In the genomic region with DNA sequence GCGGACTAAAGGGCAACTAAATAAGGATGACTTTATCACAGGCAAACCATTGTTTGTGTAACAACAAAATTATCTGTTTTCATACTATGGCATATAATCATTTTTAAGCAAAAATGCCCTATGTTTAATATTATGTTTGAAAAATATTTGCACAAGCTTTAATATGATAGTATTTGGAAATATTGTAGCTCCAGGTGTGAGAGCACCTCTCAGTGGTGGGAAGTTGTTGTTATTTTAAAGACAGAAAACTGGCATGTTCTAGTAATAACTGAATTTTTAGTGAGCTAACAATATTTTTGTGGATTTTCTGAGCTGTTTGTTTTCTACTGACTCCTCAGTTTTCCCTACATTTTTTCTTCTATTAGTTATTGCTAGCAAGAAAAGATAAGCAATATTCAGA, we compare ENCODE assay signal across 23 cellular contexts.
DNase-seq lines count a peak whose midpoint lies in the region; ATAC-seq and TF ChIP-seq lines count a peak whose summit lies in the region.
"Had no signal": no experiment of that assay in that cellular context is flagged by ENCODE, and none has a peak within 500 bp of the region (broad histone marks: within the 10 kb centered on the region; RNA-seq: fewer than 3 reads in every experiment).

No MANE protein-coding gene starts in this region.

- POLR2A ChIA-PET in HCT116 (lab: Charles Lee) = no interaction called here
- POLR2A ChIA-PET in activated CD4-positive, alpha-beta T cell treated with anti-CD3 and anti-CD28 coated beads for 36 hours (lab: Charles Lee) = no interaction called here

- H4K20me1 ChIP-seq in HCT116 (ENCODE audit: insufficient read depth) = no peaks in the 10 kb centered on the region
- H4K20me1 ChIP-seq: BLaER1 treated with 17β-estradiol and CSF1 and Interleukin-3, amounts not matched to agents 10 nM and 100 nM had no signal

- CTCF ChIA-PET in HCT116 (lab: Charles Lee) = interaction anchor here (0.9 to 1.1 kb wide), 3 partner anchors 8 to 133 kb away, joined by 3 to 4 read pairs (median 4); no protein-coding TSS in a partner anchor
- CTCF ChIA-PET in activated CD4-positive, alpha-beta T cell treated with anti-CD3 and anti-CD28 coated beads for 36 hours (lab: Charles Lee) = no interaction called here

- H3K4me2 ChIP-seq in HCT116 (ENCODE audit: low read length) = no peak overlapping the region
- H3K4me2 ChIP-seq: BLaER1 treated with 17β-estradiol and CSF1 and Interleukin-3, amounts not matched to agents 10 nM and 100 nM; PC-9 had no signal

- no peak overlapping the region for H3K9ac ChIP-seq in HCT116 (ENCODE audit: low read length)
- H3K9ac ChIP-seq: BLaER1 treated with 17β-estradiol and CSF1 and Interleukin-3, amounts not matched to agents 10 nM and 100 nM; GM23248 had no signal

- H3K27ac ChIP-seq in HCT116 (ENCODE audit: low read depth, low read length) = no peak overlapping the region
- H3K27ac ChIP-seq: BLaER1 treated with 17β-estradiol and CSF1 and Interleukin-3, amounts not matched to agents 10 nM and 100 nM; GM23248; PC-9; SK-N-MC had no signal

- no TSS peak for BruUV-seq in HCT116 (replicated peaks; lab: Mats Ljungman, UMichigan)

- H3K27ac Mint-ChIP-seq in activated CD4-positive, alpha-beta T cell treated with anti-CD3 and anti-CD28 coated beads for 36 hours = no peak overlapping the region
- H3K27ac Mint-ChIP-seq: CD8-positive, alpha-beta T cell had no signal

- no peaks in the 10 kb centered on the region for H3K9me2 ChIP-seq in HCT116 (ENCODE audit: insufficient read depth)

- H3K4me1 ChIP-seq in BE2C (peaks cover 9% of the 10 kb centered on the region), HCT116 (ENCODE audit: control insufficient read depth in 1 of 2, insufficient read depth in 2 of 2, low read length in 2 of 2) (no peaks in the 10 kb centered on the region)
- H3K4me1 ChIP-seq: BLaER1 treated with 17β-estradiol and CSF1 and Interleukin-3, amounts not matched to agents 10 nM and 100 nM; HAP-1 had no signal

- TF ChIP-seq CTCF in BE2C (IDR thresholded peaks at IDR 0.05; ENCODE audit: low read depth, low read length) (peak; percentile 22; the same call in 1 of the 2 replicates), HCT116 (IDR thresholded peaks at IDR 0.05 in 2 of 3, conservative IDR thresholded peaks at IDR 0.05 in 1 of 3; ENCODE audit: borderline replicate concordance in 1 of 3, insufficient read depth in 1 of 3, low read depth in 2 of 3, low read length in 2 of 3) (0 out of 6 replicates have a peak, but pooled peaks of 2 of the 3 experiments have one; percentile 4 to 26), epithelial cell of esophagus (IDR thresholded peaks at IDR 0.05; ENCODE audit: insufficient read depth, low read depth, low read length, missing control alignments) (peak; percentile 44)

- H3K79me2 ChIP-seq in HCT116 (ENCODE audit: insufficient read depth, low read length) = no peaks in the 10 kb centered on the region

- H3K27me3 Mint-ChIP-seq in activated CD4-positive, alpha-beta T cell treated with anti-CD3 and anti-CD28 coated beads for 36 hours = no peaks in the 10 kb centered on the region

- ATAC-seq in HCT116 = no peak
- ATAC-seq in activated CD4-positive, alpha-beta T cell treated with anti-CD3 and anti-CD28 coated beads for 36 hours = no peak
- ATAC-seq: CD8-positive, alpha-beta T cell had no signal

- H3K36me3 ChIP-seq in BE2C = no peaks in the 10 kb centered on the region
- no peaks in the 10 kb centered on the region for H3K36me3 ChIP-seq in HCT116 (ENCODE audit: control insufficient read depth in 1 of 2, insufficient read depth in 2 of 2, low read length in 2 of 2)
- H3K36me3 ChIP-seq: BLaER1 treated with 17β-estradiol and CSF1 and Interleukin-3, amounts not matched to agents 10 nM and 100 nM; HAP-1 had no signal

- H3K27me3 ChIP-seq in BE2C = no peaks in the 10 kb centered on the region
- H3K27me3 ChIP-seq in HCT116 (ENCODE audit: insufficient read depth, low read length) = no peaks in the 10 kb centered on the region
- H3K27me3 ChIP-seq: BLaER1 treated with 17β-estradiol and CSF1 and Interleukin-3, amounts not matched to agents 10 nM and 100 nM had no signal

- H3K9me3 Mint-ChIP-seq in activated CD4-positive, alpha-beta T cell treated with anti-CD3 and anti-CD28 coated beads for 36 hours (ENCODE audit: low read depth) = peaks cover 3% of the 10 kb centered on the region

- H3K4me3 ChIP-seq in BE2C (ENCODE audit: low read depth, low read length) (no peak overlapping the region), HCT116 (replicated peaks in 1 of 2; ENCODE audit: low read depth in 1 of 2, low read length in 2 of 2) (no peak overlapping the region), epithelial cell of esophagus (ENCODE audit: low read length) (no peak overlapping the region)
- H3K4me3 ChIP-seq: BLaER1 treated with 17β-estradiol and CSF1 and Interleukin-3, amounts not matched to agents 10 nM and 100 nM; GM23248; HAP-1; PC-9; SK-N-MC had no signal

- intact Hi-C loops in HCT116 (cut with micrococcal nuclease) = no loop called here
- intact Hi-C loops in activated CD4-positive, alpha-beta T cell treated with anti-CD3 and anti-CD28 coated beads for 36 hours (cut with DNase I, micrococcal nuclease) = no loop called here

- TF ChIP-seq POLR2A in HCT116 (IDR thresholded peaks at IDR 0.05; ENCODE audit: borderline replicate concordance, extremely low read depth, insufficient read depth, insufficient read length) = no peak

- H3K36me3 Mint-ChIP-seq in activated CD4-positive, alpha-beta T cell treated with anti-CD3 and anti-CD28 coated beads for 36 hours (ENCODE audit: low read depth) = no peaks in the 10 kb centered on the region
- H3K36me3 Mint-ChIP-seq: CD8-positive, alpha-beta T cell had no signal

- no peaks in the 10 kb centered on the region for H3K4me1 Mint-ChIP-seq in activated CD4-positive, alpha-beta T cell treated with anti-CD3 and anti-CD28 coated beads for 36 hours

- DNase-seq in BE2C (no peak), HCT116 (ENCODE audit: low read depth, low spot score) (no peak), NCI-H69 (lab: John Stamatoyannopoulos, UW) (peak; percentile 30), epithelial cell of esophagus (ENCODE audit: low read depth) (peak; percentile 11), superior temporal gyrus (ENCODE audit: extremely low spot score) (no peak)
- DNase-seq in stimulated activated CD4-positive, alpha-beta T cell treated with anti-CD3 and anti-CD28 coated beads, Interleukin-12 subunit alpha, Interleukin-12 subunit beta, amount 100 ng/mL, for 4 hours = no peak
- no peak for DNase-seq in activated CD4-positive, alpha-beta T cell treated with anti-CD3 and anti-CD28 coated beads for 36 hours
- DNase-seq: ACHN; CD8-positive, alpha-beta T cell; GM23248; IMR-90; Karpas-422; NCI-H1092; NCI-H146; NCI-H2029; NCI-H226; NCI-H524 treated with DMSO at 0.1 percent for 48 hours; PC-9; RPMI8226; SHP77 treated with DMSO at 0.1 percent for 48 hours had no signal

- H3K4me3 Mint-ChIP-seq in activated CD4-positive, alpha-beta T cell treated with anti-CD3 and anti-CD28 coated beads for 36 hours = no peak overlapping the region
- H3K4me3 Mint-ChIP-seq: CD8-positive, alpha-beta T cell had no signal

- peak; percentile 37 for TF ChIP-seq RAD21 in HCT116 (IDR thresholded peaks at IDR 0.05; ENCODE audit: low read depth)

- no peaks in the 10 kb centered on the region for H3K9me3 ChIP-seq in BE2C
- no peaks in the 10 kb centered on the region for H3K9me3 ChIP-seq in HCT116 (ENCODE audit: control insufficient read depth in 1 of 2, insufficient read depth in 1 of 2, low read depth in 1 of 2, low read length in 2 of 2)
- H3K9me3 ChIP-seq: BLaER1 treated with 17β-estradiol and CSF1 and Interleukin-3, amounts not matched to agents 10 nM and 100 nM; HAP-1 had no signal

- RAD21 ChIA-PET in HCT116 (lab: Charles Lee; ENCODE audit: low non-redundant PET in 1 of 2, low total read pairs in 2 of 2, uncharacterized antibody in 2 of 2, unreplicated experiment in 2 of 2) = no interaction called here

- H2AFZ ChIP-seq in HCT116 (ENCODE audit: low read depth, low read length, poor library complexity, severe bottlenecking) = no peak overlapping the region
- H2AFZ ChIP-seq: GM23248, PC-9 had no signal

TF ChIP-seq in HCT116, 20 proteins besides CTCF, POLR2A, EP300 and RAD21 (continues in another document):
- TF ChIP-seq, protein P1, sequence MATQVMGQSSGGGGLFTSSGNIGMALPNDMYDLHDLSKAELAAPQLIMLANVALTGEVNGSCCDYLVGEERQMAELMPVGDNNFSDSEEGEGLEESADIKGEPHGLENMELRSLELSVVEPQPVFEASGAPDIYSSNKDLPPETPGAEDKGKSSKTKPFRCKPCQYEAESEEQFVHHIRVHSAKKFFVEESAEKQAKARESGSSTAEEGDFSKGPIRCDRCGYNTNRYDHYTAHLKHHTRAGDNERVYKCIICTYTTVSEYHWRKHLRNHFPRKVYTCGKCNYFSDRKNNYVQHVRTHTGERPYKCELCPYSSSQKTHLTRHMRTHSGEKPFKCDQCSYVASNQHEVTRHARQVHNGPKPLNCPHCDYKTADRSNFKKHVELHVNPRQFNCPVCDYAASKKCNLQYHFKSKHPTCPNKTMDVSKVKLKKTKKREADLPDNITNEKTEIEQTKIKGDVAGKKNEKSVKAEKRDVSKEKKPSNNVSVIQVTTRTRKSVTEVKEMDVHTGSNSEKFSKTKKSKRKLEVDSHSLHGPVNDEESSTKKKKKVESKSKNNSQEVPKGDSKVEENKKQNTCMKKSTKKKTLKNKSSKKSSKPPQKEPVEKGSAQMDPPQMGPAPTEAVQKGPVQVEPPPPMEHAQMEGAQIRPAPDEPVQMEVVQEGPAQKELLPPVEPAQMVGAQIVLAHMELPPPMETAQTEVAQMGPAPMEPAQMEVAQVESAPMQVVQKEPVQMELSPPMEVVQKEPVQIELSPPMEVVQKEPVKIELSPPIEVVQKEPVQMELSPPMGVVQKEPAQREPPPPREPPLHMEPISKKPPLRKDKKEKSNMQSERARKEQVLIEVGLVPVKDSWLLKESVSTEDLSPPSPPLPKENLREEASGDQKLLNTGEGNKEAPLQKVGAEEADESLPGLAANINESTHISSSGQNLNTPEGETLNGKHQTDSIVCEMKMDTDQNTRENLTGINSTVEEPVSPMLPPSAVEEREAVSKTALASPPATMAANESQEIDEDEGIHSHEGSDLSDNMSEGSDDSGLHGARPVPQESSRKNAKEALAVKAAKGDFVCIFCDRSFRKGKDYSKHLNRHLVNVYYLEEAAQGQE (IDR thresholded peaks at IDR 0.05; ENCODE audit: low read depth) = no peak
- no peak for TF ChIP-seq ZNF274 (IDR thresholded peaks at IDR 0.05; ENCODE audit: low read depth, low read length)
- TF ChIP-seq EZH2 (IDR thresholded peaks at IDR 0.05) = no peak
- TF ChIP-seq TCF7L2 (IDR thresholded peaks at IDR 0.05; ENCODE audit: borderline replicate concordance, extremely low read depth, insufficient read depth, insufficient read length) = no peak
- no peak for TF ChIP-seq EZH2phosphoT487 (IDR thresholded peaks at IDR 0.05; ENCODE audit: borderline replicate concordance)
- TF ChIP-seq CEBPB (IDR thresholded peaks at IDR 0.05; ENCODE audit: low read depth) = no peak
- no peak for TF ChIP-seq MAX (IDR thresholded peaks at IDR 0.05)
- no peak for TF ChIP-seq POLR2AphosphoS5 (IDR thresholded peaks at IDR 0.05; ENCODE audit: low read depth, low read length)
- TF ChIP-seq JUND (IDR thresholded peaks at IDR 0.05) = no peak

Comparison
In these comparisons a context has a peak if more than half of its experiments do, and no peak if none do; other contexts are left out.
1. DNase-seq: peak in NCI-H69 (single experiment) and epithelial cell of esophagus (single experiment); none in BE2C (single experiment), HCT116 (single experiment), stimulated activated CD4-positive, alpha-beta T cell treated with anti-CD3 and anti-CD28 coated beads, Interleukin-12 subunit alpha, Interleukin-12 subunit beta, amount 100 ng/mL, for 4 hours (single experiment), activated CD4-positive, alpha-beta T cell treated with anti-CD3 and anti-CD28 coated beads for 36 hours (single experiment) and superior temporal gyrus (single experiment).
2. Peak in every context shown above with its lines, with median percentiles within 50 percentile points of each other: CTCF ChIP-seq.